In genomic region chr5:175822225-175822624, GRCh38 we compare ENCODE assay signal across 16 cellular contexts. TPM values are rescaled to one million over a fixed set of nuclear protein-coding genes. Genes with fewer than 3 reads are reported as not detected.
DNase-seq lines count a peak whose midpoint lies in the region; ATAC-seq, FAIRE-seq and TF ChIP-seq lines count a peak whose summit lies in the region.
"Had no signal": no experiment of that assay in that cellular context is flagged by ENCODE, and none has a peak within 500 bp of the region (broad histone marks: within the 10 kb centered on the region; RNA-seq: fewer than 3 reads in every experiment).

No MANE protein-coding gene starts in this region.

- no peaks in the 10 kb centered on the region for H3K36me3 Mint-ChIP-seq in T-helper 1 cell treated with Interleukin-12 subunit alpha and Interleukin-12 subunit beta and Interleukin-4 antibody, amounts not matched to agents 30 μg/mL and 1 μg/mL, for 36 hours (ENCODE audit: low read depth)

- SMC1A ChIA-PET in GM12878 (lab: Charles Lee; ENCODE audit: uncharacterized antibody, unreplicated experiment): no interaction called here

- H3K4me1 Mint-ChIP-seq in T-helper 1 cell treated with Interleukin-12 subunit alpha and Interleukin-12 subunit beta and Interleukin-4 antibody, amounts not matched to agents 30 μg/mL and 1 μg/mL, for 36 hours (ENCODE audit: low read depth): peaks cover 6% of the 10 kb centered on the region

- 8% methylated on average over 5 of the region's 5 CpGs for WGBS in GM12878 (ENCODE audit: insufficient coverage, insufficient replicate concordance, low lambda C conversion rate, missing lambda C conversion rate)

- peak overlapping the region; percentile 59 for H3K4me2 ChIP-seq in OCI-LY3 (ENCODE audit: low read length)
- H3K4me2 ChIP-seq in GM12878 (ENCODE audit: control insufficient read depth, insufficient read depth): peak overlapping the region; percentile 77

- no peak for TF ChIP-seq EP300 in GM12878 (IDR thresholded peaks at IDR 0.05; ENCODE audit: borderline replicate concordance in 1 of 2, control insufficient read depth in 1 of 2, low read depth in 2 of 2, low read length in 2 of 2)

- H3K9me3 ChIP-seq in OCI-LY3 (ENCODE audit: insufficient read depth, low read length) (no peaks in the 10 kb centered on the region), GM12878 (replicated peaks; ENCODE audit: control insufficient read depth, insufficient read depth, low read length) (no peaks in the 10 kb centered on the region; the same call in 2 of the 3 replicates)

- TF ChIP-seq RAD21 in GM12878 (IDR thresholded peaks at IDR 0.05; ENCODE audit: insufficient read depth, low read depth, low read length): no peak

- in situ Hi-C loops in GM12878 (cut with MboI): no loop called here

- peak overlapping the region; percentile 1 for H3K4me3 Mint-ChIP-seq in T-helper 1 cell treated with Interleukin-12 subunit alpha and Interleukin-12 subunit beta and Interleukin-4 antibody, amounts not matched to agents 30 μg/mL and 1 μg/mL, for 36 hours

- POLR2A ChIA-PET in GM12878 (lab: Charles Lee): no interaction called here

- H3K27me3 ChIP-seq in OCI-LY3 (ENCODE audit: low read depth, low read length) (0 out of 2 replicates have a peak, but pooled peaks cover 6% of the 10 kb centered on the region), GM12878 (replicated peaks in 1 of 2; ENCODE audit: control insufficient read depth in 2 of 2, insufficient read depth in 2 of 2, low read length in 1 of 2) (no peaks in the 10 kb centered on the region)
- H3K27me3 ChIP-seq: tibial nerve had no signal

- DNase-seq in T-helper 1 cell (no peak), GM12878 (ENCODE audit: low read depth, low spot score) (no peak), NCI-H82 treated with DMSO at 0.1 percent for 48 hours (lab: John Stamatoyannopoulos, UW; ENCODE audit: unreplicated experiment) (no peak), NCI-H748 treated with DMSO at 0.1 percent for 48 hours (lab: John Stamatoyannopoulos, UW) (no peak), NCI-H446 treated with DMSO at 0.1 percent for 48 hours (lab: John Stamatoyannopoulos, UW) (no peak)
- DNase-seq: dorsolateral prefrontal cortex, NCI-H2107, occipital lobe, OCI-M1 had no signal

- BruUV-seq in GM12878 (replicated peaks; lab: Mats Ljungman, UMichigan): no TSS peak

- no peaks in the 10 kb centered on the region for H3K9me3 Mint-ChIP-seq in T-helper 1 cell treated with Interleukin-12 subunit alpha and Interleukin-12 subunit beta and Interleukin-4 antibody, amounts not matched to agents 30 μg/mL and 1 μg/mL, for 36 hours

- H3K36me3 ChIP-seq in OCI-LY3 (replicated peaks; ENCODE audit: low read depth, low read length) (no peaks in the 10 kb centered on the region), GM12878 (ENCODE audit: control insufficient read depth in 2 of 2, insufficient read depth in 2 of 2, low read length in 1 of 2) (no peaks in the 10 kb centered on the region)
- H3K36me3 ChIP-seq: tibial nerve had no signal

- H3K27ac ChIP-seq in OCI-LY3 (ENCODE audit: low read length) (no peak overlapping the region), GM12878 (ENCODE audit: control insufficient read depth, insufficient read depth) (no peak overlapping the region; the same call in 1 of the 2 replicates)
- H3K27ac ChIP-seq: dorsolateral prefrontal cortex, tibial nerve had no signal

- TF ChIP-seq CTCF in OCI-LY3 (IDR thresholded peaks at IDR 0.05; ENCODE audit: low read depth, low read length) (no peak), GM12878 (IDR thresholded peaks at IDR 0.05 in 2 of 3, conservative IDR thresholded peaks at IDR 0.05 in 1 of 3; ENCODE audit: control insufficient read depth in 2 of 3, extremely low read depth in 1 of 3, insufficient read depth in 1 of 3, low read depth in 3 of 3, low read length in 3 of 3) (no peak)

- intact Hi-C loops in GM12878 (cut with micrococcal nuclease; ENCODE audit: unreplicated experiment): no loop called here

- H3K9ac ChIP-seq in OCI-LY3 (ENCODE audit: low read length) (no peak overlapping the region), GM12878 (ENCODE audit: control insufficient read depth, insufficient read depth, low read length) (no peak overlapping the region)

- peak overlapping the region; percentile 9 for H3K27ac Mint-ChIP-seq in T-helper 1 cell treated with Interleukin-12 subunit alpha and Interleukin-12 subunit beta and Interleukin-4 antibody, amounts not matched to agents 30 μg/mL and 1 μg/mL, for 36 hours

- H3K4me1 ChIP-seq in OCI-LY3 (ENCODE audit: low read length) (peaks cover 12% of the 10 kb centered on the region), GM12878 (ENCODE audit: control insufficient read depth, insufficient read depth, low read length) (peaks cover 8% of the 10 kb centered on the region)
- H3K4me1 ChIP-seq: tibial nerve had no signal

- ATAC-seq in GM18867 (IDR thresholded peaks at IDR 0.05; ENCODE audit: unreplicated experiment): peak; percentile 12
- ATAC-seq in GM12878: peak; percentile 24

- no peaks in the 10 kb centered on the region for H3K27me3 Mint-ChIP-seq in T-helper 1 cell treated with Interleukin-12 subunit alpha and Interleukin-12 subunit beta and Interleukin-4 antibody, amounts not matched to agents 30 μg/mL and 1 μg/mL, for 36 hours (ENCODE audit: low read depth)

- H3K4me3 ChIP-seq in OCI-LY3 (ENCODE audit: low read length): peak overlapping the region; percentile 30
- no peak overlapping the region for H3K4me3 ChIP-seq in GM12878
- H3K4me3 ChIP-seq: dorsolateral prefrontal cortex, tibial nerve had no signal

- TF ChIP-seq POLR2A in GM12878 (IDR thresholded peaks at IDR 0.05; ENCODE audit: low read depth, low read length): no peak

- no peak overlapping the region for H2AFZ ChIP-seq in OCI-LY3 (ENCODE audit: low read depth, low read length)
- H2AFZ ChIP-seq in GM12878 (ENCODE audit: control insufficient read depth, low read depth, low read length): no peak overlapping the region

- H3K79me2 ChIP-seq in OCI-LY3 (ENCODE audit: low read length): no peaks in the 10 kb centered on the region
- H3K79me2 ChIP-seq in GM12878 (ENCODE audit: control insufficient read depth, insufficient read depth, low read length): no peaks in the 10 kb centered on the region

- RAD21 ChIA-PET in GM12878 (lab: Charles Lee; ENCODE audit: unreplicated experiment): interaction anchor here (0.6 kb wide), 1 partner anchor 1148 kb away, joined by 4 read pairs; no protein-coding TSS in a partner anchor

- H4K20me1 ChIP-seq in OCI-LY3 (ENCODE audit: insufficient read depth, low read length) (no peaks in the 10 kb centered on the region), GM12878 (ENCODE audit: control insufficient read depth, insufficient read depth) (no peaks in the 10 kb centered on the region)

- CTCF ChIA-PET in GM12878 (lab: Yijun Ruan, JAX): no interaction called here

- FAIRE-seq in GM12878 (lab: Jason Lieb, UNC): no peak

TF ChIP-seq in GM12878, 131 proteins besides CTCF, POLR2A, EP300 and RAD21:
- TF ChIP-seq SP1 (IDR thresholded peaks at IDR 0.05; ENCODE audit: low read depth, low read length): no peak

RNA-seq across cellular contexts. Expression of gene CPLX2, which starts 49.2 kb away (rescaled TPM):
- total RNA-seq in GM12878 (2013; cell fraction: nucleolus; rRNA removed): not detected in 2 replicates
- total RNA-seq in GM12878 (2014; rRNA removed): not detected in 2 replicates
- total RNA-seq in GM12878 (2014; rRNA removed; fragmentation: Illumina TruSeq; extraction: Trizol): not detected in 2 replicates
- total RNA-seq in GM12878 (2021): 0.05 TPM in 2 replicates
- polyA plus RNA-seq in GM12878 (2011; ENCODE audit: low read depth): not detected
- polyA plus RNA-seq in GM12878 (2011; rRNA removed): not detected in 2 replicates
- not detected in 2 replicates for polyA plus RNA-seq in GM12878 (2011; cell fraction: cytosol; rRNA removed)
- not detected in 2 replicates for polyA plus RNA-seq in GM12878 (2011; cell fraction: nucleus; rRNA removed)
- not detected in 2 replicates for polyA plus RNA-seq in GM12878 (2012)
- 0.01 TPM in 1 of 2 replicates, not detected in the other for polyA plus RNA-seq in GM12878 (2014; fragmentation: Illumina TruSeq; extraction: Trizol)
- polyA plus RNA-seq in GM12878 (2014; fragmentation: Nextera tagmentation; extraction: Ambion mirVana): not detected
- polyA plus RNA-seq in GM12878 (2014; rRNA removed): 0.04 TPM in 1 of 2 replicates, not detected in the other
- under 1 TPM in 1 of 2 experiments, not detected in 1; 0.23 TPM for polyA plus RNA-seq in GM12878 (2016; fragmentation: Nextera tagmentation; extraction: Ambion mirVana)
- polyA minus RNA-seq in GM12878 (2011; rRNA and poly(A)+ RNA removed): not detected in 2 replicates
- not detected in 2 replicates for polyA minus RNA-seq in GM12878 (2011; cell fraction: cytosol; rRNA and poly(A)+ RNA removed)
- polyA minus RNA-seq in GM12878 (2011; cell fraction: nucleus; rRNA and poly(A)+ RNA removed): not detected in 2 replicates
- total RNA-seq: mesenteric fat pad; skeletal muscle tissue; T-helper 1 cell treated with Interleukin-12 subunit alpha and Interleukin-12 subunit beta and Interleukin-4 antibody, amounts not matched to agents 30 ng/mL and 1 ng/mL, for 36 hours; tibial nerve had no signal
